Comparison of ENCODE assay signal across 8 cellular contexts in the genomic region with DNA sequence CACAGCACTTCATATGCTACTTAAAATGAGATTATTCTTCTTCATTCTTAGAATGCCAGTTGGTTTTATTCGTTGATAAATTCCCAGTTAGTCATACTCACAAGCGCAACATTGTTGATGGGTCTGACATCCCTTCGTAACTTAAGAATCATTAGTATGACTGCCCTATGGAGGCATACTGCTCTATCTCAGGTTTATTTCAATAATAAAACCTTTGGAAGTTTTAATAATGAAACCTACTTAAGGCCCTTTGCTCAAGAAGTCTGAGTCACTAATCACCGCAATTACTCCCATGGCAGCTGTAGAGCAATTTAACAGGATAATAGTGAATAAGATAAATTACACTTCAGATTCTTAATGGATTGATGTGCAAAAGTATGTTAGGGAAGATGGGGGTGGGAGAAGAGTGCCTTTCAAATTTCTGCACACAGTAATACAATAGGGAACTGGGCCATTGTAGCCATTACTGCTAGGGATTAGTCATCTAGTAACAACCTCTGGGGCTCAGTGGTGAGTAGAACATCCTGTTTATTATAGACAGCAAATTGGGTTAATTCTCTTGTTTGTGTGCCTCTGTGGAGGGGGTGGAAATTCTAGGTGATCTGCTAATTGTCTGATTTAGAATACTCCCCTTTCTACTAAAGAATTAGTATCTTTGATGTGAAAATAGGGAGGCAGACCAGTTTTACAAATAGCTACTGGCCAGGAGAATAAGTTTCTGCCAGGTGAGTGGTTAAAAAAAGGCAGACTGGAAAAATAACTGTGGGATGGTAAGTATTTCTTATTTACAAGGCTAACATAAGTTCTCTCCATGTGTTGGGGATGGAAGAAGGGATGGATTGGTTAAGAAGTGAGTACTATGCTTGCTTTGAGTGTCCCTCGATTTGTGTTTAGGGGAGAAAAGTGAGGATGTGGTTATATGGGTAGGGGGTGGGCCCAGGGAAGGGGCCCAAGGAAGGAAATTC.
DNase-seq lines count a peak whose midpoint lies in the region; ATAC-seq and TF ChIP-seq lines count a peak whose summit lies in the region.

No MANE protein-coding gene starts in this region.

- H3K4me1 ChIP-seq in esophagus squamous epithelium (no peaks in the 10 kb centered on the region), BE2C (no peaks in the 10 kb centered on the region)

- H3K36me3 ChIP-seq in esophagus squamous epithelium (peaks cover 0 to 9% (median 0%) of the 10 kb centered on the region in 3 donors), BE2C (no peaks in the 10 kb centered on the region)

- 62 to 66% methylated on average over 5 of the region's 5 CpGs for WGBS in esophagus squamous epithelium, 2 donors

- DNase-seq in H4 (ENCODE audit: low spot score) (peak; percentile 88), NB4 (ENCODE audit: low read depth) (peak; percentile 58), fibroblast of gingiva (ENCODE audit: low read depth) (peak; percentile 32), esophagus squamous epithelium (lab: John Stamatoyannopoulos, UW) (no peak), BE2C (no peak), HK-2 (ENCODE audit: unreplicated experiment) (no peak)
- DNase-seq in activated CD4-positive, alpha-beta T cell treated with anti-CD3 and anti-CD28 coated beads, Interleukin-2, amount 50 U/mL, for 1 hour, result no peak

- ATAC-seq in GM18508 (IDR thresholded peaks at IDR 0.05; ENCODE audit: insufficient read depth, unreplicated experiment), result peak; percentile 99

- intact Hi-C loops in esophagus squamous epithelium (cut with DNase I), result no loop called here

- TF ChIP-seq POLR2A in NB4 (IDR thresholded peaks at IDR 0.05; ENCODE audit: extremely low read depth, insufficient read length) (no peak), esophagus squamous epithelium (IDR thresholded peaks at IDR 0.05) (no peak)

- no peaks in the 10 kb centered on the region for H3K9me3 ChIP-seq in esophagus squamous epithelium
- H3K9me3 ChIP-seq in BE2C, result no peaks in the 10 kb centered on the region

- H3K27me3 ChIP-seq in esophagus squamous epithelium, result no peaks in the 10 kb centered on the region
- 0 out of 2 replicates have a peak, but pooled peaks cover 4% of the 10 kb centered on the region for H3K27me3 ChIP-seq in BE2C

- H3K27ac ChIP-seq in esophagus squamous epithelium, result peak overlapping the region in 1 of 4 donors; percentile 25

- TF ChIP-seq CTCF in NB4 (IDR thresholded peaks at IDR 0.05; ENCODE audit: low read depth, low read length), result no peak
- no peak for TF ChIP-seq CTCF in esophagus squamous epithelium (IDR thresholded peaks at IDR 0.05)
- TF ChIP-seq CTCF in BE2C (IDR thresholded peaks at IDR 0.05; ENCODE audit: low read depth, low read length), result no peak

- H3K4me3 ChIP-seq in NB4 (ENCODE audit: low read depth, low read length) (no peak overlapping the region), esophagus squamous epithelium (no peak overlapping the region), BE2C (ENCODE audit: low read depth, low read length) (no peak overlapping the region)

Comparison
In these comparisons a context has a peak if more than half of its experiments do, and no peak if none do; other contexts are left out.
1. DNase-seq: peak in H4 (single experiment), NB4 (single experiment) and fibroblast of gingiva (single experiment); none in esophagus squamous epithelium (single experiment), BE2C (single experiment), activated CD4-positive, alpha-beta T cell treated with anti-CD3 and anti-CD28 coated beads, Interleukin-2, amount 50 U/mL, for 1 hour (single experiment) and HK-2 (single experiment).